Comparison of ENCODE assay signal across 1 cellular context in the genomic region with DNA sequence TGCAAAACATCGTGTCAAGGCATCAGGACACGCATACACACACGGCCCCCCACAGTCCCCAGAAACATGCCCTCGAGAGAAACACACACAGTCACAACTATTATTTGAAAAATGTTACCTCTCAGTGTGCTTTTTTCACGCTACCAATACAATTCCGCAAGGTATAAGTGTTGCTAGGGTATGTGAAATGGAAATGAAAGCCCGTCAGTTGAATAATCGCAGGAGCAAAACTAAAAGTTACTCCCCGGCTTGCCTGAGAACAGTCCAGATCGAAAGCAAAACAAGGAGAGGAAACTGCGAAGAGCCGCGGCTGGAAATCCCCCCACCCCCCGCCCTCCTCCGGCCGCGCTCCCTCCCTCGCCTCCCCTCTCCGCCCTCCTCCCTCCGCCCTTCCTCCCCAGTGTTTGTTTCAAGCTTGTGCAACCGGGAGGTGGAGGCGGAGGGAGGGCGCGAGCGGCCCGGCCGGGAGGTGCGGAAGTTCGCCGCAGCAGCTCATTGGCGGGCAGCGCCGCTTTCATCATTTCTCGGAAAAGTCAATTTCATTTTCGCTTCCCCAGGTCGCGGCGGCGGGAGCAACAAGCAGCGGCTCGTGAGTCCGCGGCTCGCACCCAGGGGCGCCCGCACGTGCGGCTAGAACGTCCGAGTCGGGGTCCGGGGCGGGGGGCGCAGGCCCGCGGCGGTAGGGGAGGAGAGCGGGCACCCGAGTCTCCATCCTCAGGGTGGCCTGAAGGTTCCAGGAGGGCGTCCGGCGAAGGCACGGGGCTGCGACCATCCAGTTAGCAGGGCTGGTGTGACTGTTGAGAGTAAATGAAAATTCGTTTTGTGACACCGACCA.
TF ChIP-seq lines count a peak whose summit lies in the region.

Gene IRF2, minus strand, starts transcription at position 290 of the 835 bp plus-strand sequence. CDS start 45,486 bp downstream, outside the sequence.

TF ChIP-seq in K562, 482 proteins besides CTCF, POLR2A, EP300 and RAD21 (continued from another document and continues in another):
- TF ChIP-seq ZNF318 (IDR thresholded peaks at IDR 0.05; ENCODE audit: borderline replicate concordance in 1 of 2, low read depth in 1 of 2) (peak in 1 of 2 experiments; percentile 84; a peak in 1 of 4 replicates), PRDM10 (IDR thresholded peaks at IDR 0.05; ENCODE audit: partially characterized antibody) (no peak), FOS (IDR thresholded peaks at IDR 0.05; ENCODE audit: extremely low read depth, insufficient read length) (no peak), ZNF444 (CRISPR knock-in tag; IDR thresholded peaks at IDR 0.05) (no peak), TFAM (CRISPR knock-in tag; conservative IDR thresholded peaks at IDR 0.05) (no peak), PHB (CRISPR knock-in tag; IDR thresholded peaks at IDR 0.05) (no peak), ZNF592 (IDR thresholded peaks at IDR 0.05) (0 out of 2 replicates have a peak, but pooled peaks have one; percentile 5), SIRT6 (IDR thresholded peaks at IDR 0.05; ENCODE audit: low read depth, low read length) (no peak), TCFL5 (CRISPR knock-in tag; conservative IDR thresholded peaks at IDR 0.05) (no peak), E2F8 (IDR thresholded peaks at IDR 0.05; ENCODE audit: low read depth, partially characterized antibody) (no peak), ARNT (IDR thresholded peaks at IDR 0.05) (no peak), IRF2 (CRISPR knock-in tag; IDR thresholded peaks at IDR 0.05) (peak; percentile 93), NBN (IDR thresholded peaks at IDR 0.05; ENCODE audit: low read depth) (no peak), ZNF79 (CRISPR knock-in tag; IDR thresholded peaks at IDR 0.05; ENCODE audit: low read depth) (no peak), RBM39 (optimal IDR thresholded peaks at IDR 0.05; ENCODE audit: low read depth, low read length) (no peak), PHF8 (IDR thresholded peaks at IDR 0.05; ENCODE audit: borderline replicate concordance, low read length) (peak; percentile 79; the same call in 1 of the 2 replicates), TBP (optimal IDR thresholded peaks at IDR 0.05; ENCODE audit: low read depth, low read length) (peak; percentile 75), ELF4 (CRISPR knock-in tag; IDR thresholded peaks at IDR 0.05) (no peak)
- TF ChIP-seq, protein P1, sequence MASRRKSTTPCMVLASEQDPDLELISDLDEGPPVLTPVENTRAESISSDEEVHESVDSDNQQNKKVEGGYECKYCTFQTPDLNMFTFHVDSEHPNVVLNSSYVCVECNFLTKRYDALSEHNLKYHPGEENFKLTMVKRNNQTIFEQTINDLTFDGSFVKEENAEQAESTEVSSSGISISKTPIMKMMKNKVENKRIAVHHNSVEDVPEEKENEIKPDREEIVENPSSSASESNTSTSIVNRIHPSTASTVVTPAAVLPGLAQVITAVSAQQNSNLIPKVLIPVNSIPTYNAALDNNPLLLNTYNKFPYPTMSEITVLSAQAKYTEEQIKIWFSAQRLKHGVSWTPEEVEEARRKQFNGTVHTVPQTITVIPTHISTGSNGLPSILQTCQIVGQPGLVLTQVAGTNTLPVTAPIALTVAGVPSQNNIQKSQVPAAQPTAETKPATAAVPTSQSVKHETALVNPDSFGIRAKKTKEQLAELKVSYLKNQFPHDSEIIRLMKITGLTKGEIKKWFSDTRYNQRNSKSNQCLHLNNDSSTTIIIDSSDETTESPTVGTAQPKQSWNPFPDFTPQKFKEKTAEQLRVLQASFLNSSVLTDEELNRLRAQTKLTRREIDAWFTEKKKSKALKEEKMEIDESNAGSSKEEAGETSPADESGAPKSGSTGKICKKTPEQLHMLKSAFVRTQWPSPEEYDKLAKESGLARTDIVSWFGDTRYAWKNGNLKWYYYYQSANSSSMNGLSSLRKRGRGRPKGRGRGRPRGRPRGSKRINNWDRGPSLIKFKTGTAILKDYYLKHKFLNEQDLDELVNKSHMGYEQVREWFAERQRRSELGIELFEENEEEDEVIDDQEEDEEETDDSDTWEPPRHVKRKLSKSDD (conservative IDR thresholded peaks at IDR 0.05; ENCODE audit: low read length) = no peak
- TF ChIP-seq, protein P2, sequence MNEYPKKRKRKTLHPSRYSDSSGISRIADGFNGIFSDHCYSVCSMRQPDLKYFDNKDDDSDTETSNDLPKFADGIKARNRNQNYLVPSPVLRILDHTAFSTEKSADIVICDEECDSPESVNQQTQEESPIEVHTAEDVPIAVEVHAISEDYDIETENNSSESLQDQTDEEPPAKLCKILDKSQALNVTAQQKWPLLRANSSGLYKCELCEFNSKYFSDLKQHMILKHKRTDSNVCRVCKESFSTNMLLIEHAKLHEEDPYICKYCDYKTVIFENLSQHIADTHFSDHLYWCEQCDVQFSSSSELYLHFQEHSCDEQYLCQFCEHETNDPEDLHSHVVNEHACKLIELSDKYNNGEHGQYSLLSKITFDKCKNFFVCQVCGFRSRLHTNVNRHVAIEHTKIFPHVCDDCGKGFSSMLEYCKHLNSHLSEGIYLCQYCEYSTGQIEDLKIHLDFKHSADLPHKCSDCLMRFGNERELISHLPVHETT (CRISPR knock-in tag; conservative IDR thresholded peaks at IDR 0.05 in 1 of 2, IDR thresholded peaks at IDR 0.05 in 1 of 2) = peak in 1 of 2 experiments; percentile 88; a peak in 2 of 4 replicates
